In genomic region chr6:44127186-44128019, GRCh38 we compare ENCODE assay signal across 8 cellular contexts. TPM values are rescaled to one million over a fixed set of nuclear protein-coding genes. Genes with fewer than 3 reads are reported as not detected.
DNase-seq lines count a peak whose midpoint lies in the region; ATAC-seq lines count a peak whose summit lies in the region.

Gene MRPL14, minus strand, starts transcription at chr6:44127452. Its CDS starts 10,841 bp downstream, at chr6:44116611.
Gene TMEM63B, plus strand, starts transcription at chr6:44127554. Its CDS starts 7,031 bp downstream, at chr6:44134585.

- peak within 1 kb of the TSS; percentile 90 for H3K4me3 Mint-ChIP-seq in activated T-helper 1 cell treated with anti-CD3 and anti-CD28 coated beads, Interleukin-12 subunit alpha, Interleukin-12 subunit beta, Interleukin-2, Interleukin-4 antibody, amounts not matched to agents 30 ng/mL and 10 ng/mL and 1 ng/mL, durations not matched to agents 14 hours and 24 hours and 36 hours
- peak within 1 kb of the TSS; percentile 91 to 99 (median 96) for H3K4me3 Mint-ChIP-seq in naive thymus-derived CD4-positive, alpha-beta T cell
- H3K4me3 Mint-ChIP-seq in stimulated activated memory B cell treated with anti-CD40 and anti-IgM and Interleukin-4, amounts not matched to agents 10 μg/mL and 1 μg/mL and 100 μg/mL, for 72 hours: peak within 1 kb of the TSS; percentile 91

- H3K9me3 ChIP-seq in naive thymus-derived CD4-positive, alpha-beta T cell (ENCODE audit: control insufficient read depth in 2 of 3, low read length in 3 of 3): no peaks in the 10 kb centered on the region

- POLR2A ChIA-PET in naive thymus-derived CD4-positive, alpha-beta T cell (lab: Charles Lee): interaction anchor here (0.7 kb wide), 1 partner anchor 12 kb away, joined by 3 read pairs; no protein-coding TSS in a partner anchor

- CTCF ChIA-PET in naive thymus-derived CD4-positive, alpha-beta T cell (lab: Charles Lee): no interaction called here

- peaks cover 25% of the 10 kb centered on the region for H3K36me3 Mint-ChIP-seq in activated T-helper 1 cell treated with anti-CD3 and anti-CD28 coated beads, Interleukin-12 subunit alpha, Interleukin-12 subunit beta, Interleukin-2, Interleukin-4 antibody, amounts not matched to agents 30 ng/mL and 10 ng/mL and 1 ng/mL, durations not matched to agents 14 hours and 24 hours and 36 hours (ENCODE audit: low read depth)
- H3K36me3 Mint-ChIP-seq in naive thymus-derived CD4-positive, alpha-beta T cell: peaks cover 0 to 14% (median 0%) of the 10 kb centered on the region in 5 donors
- peaks cover 7% of the 10 kb centered on the region for H3K36me3 Mint-ChIP-seq in stimulated activated memory B cell treated with anti-CD40 and anti-IgM and Interleukin-4, amounts not matched to agents 10 μg/mL and 1 μg/mL and 100 μg/mL, for 72 hours

- H3K4me1 ChIP-seq in naive thymus-derived CD4-positive, alpha-beta T cell (ENCODE audit: control insufficient read depth in 2 of 2, insufficient read depth in 2 of 2, low read length in 2 of 2): peaks cover 36 to 41% of the 10 kb centered on the region in 2 donors

- DNase-seq in COLO829 (ENCODE audit: low spot score) (peak; percentile 99), HuH-7.5 (ENCODE audit: low spot score) (peak; percentile 91), RKO (ENCODE audit: low spot score) (peak; percentile 84), fibroblast of gingiva (ENCODE audit: low read depth) (peak; percentile 85)
- peak; percentile 89 for DNase-seq in activated T-helper 1 cell treated with anti-CD3 and anti-CD28 coated beads, Interleukin-12 subunit alpha, Interleukin-12 subunit beta, Interleukin-2, Interleukin-4 antibody, amounts not matched to agents 30 ng/mL and 10 ng/mL and 1 ng/mL, durations not matched to agents 14 hours and 24 hours and 36 hours (ENCODE audit: low spot score)
- DNase-seq in naive thymus-derived CD4-positive, alpha-beta T cell: peak; percentile 82 to 97 (median 90)

- peak within 1 kb of the TSS; percentile 97 for H3K27ac ChIP-seq in naive thymus-derived CD4-positive, alpha-beta T cell (ENCODE audit: low read depth, low read length)

- no peaks in the 10 kb centered on the region for H3K27me3 ChIP-seq in naive thymus-derived CD4-positive, alpha-beta T cell (ENCODE audit: control insufficient read depth in 2 of 2, insufficient read depth in 2 of 2, low read length in 2 of 2)

- ATAC-seq in GM21360 (IDR thresholded peaks at IDR 0.05; ENCODE audit: unreplicated experiment): peak; percentile 67
- ATAC-seq in naive thymus-derived CD4-positive, alpha-beta T cell: peak; percentile 91
- peak; percentile 92 for ATAC-seq in stimulated activated memory B cell treated with anti-CD40 and anti-IgM and Interleukin-4, amounts not matched to agents 10 μg/mL and 1 μg/mL and 100 μg/mL, for 72 hours

- H3K9me3 Mint-ChIP-seq in activated T-helper 1 cell treated with anti-CD3 and anti-CD28 coated beads, Interleukin-12 subunit alpha, Interleukin-12 subunit beta, Interleukin-2, Interleukin-4 antibody, amounts not matched to agents 30 ng/mL and 10 ng/mL and 1 ng/mL, durations not matched to agents 14 hours and 24 hours and 36 hours: no peaks in the 10 kb centered on the region
- no peaks in the 10 kb centered on the region for H3K9me3 Mint-ChIP-seq in naive thymus-derived CD4-positive, alpha-beta T cell
- no peaks in the 10 kb centered on the region for H3K9me3 Mint-ChIP-seq in stimulated activated memory B cell treated with anti-CD40 and anti-IgM and Interleukin-4, amounts not matched to agents 10 μg/mL and 1 μg/mL and 100 μg/mL, for 72 hours

- intact Hi-C loops in activated T-helper 1 cell treated with anti-CD3 and anti-CD28 coated beads, Interleukin-12 subunit alpha, Interleukin-12 subunit beta, Interleukin-2, Interleukin-4 antibody, amounts not matched to agents 30 ng/mL and 10 ng/mL and 1 ng/mL, durations not matched to agents 14 hours and 24 hours and 36 hours (cut with micrococcal nuclease): loop anchor here (1.0 to 10.0 kb wide), 5 partner anchors 55 to 1353 kb away; partner anchors contain the start of genes NFKBIE and VEGFA
- intact Hi-C loops in naive thymus-derived CD4-positive, alpha-beta T cell (cut with micrococcal nuclease): loop anchor here (1.0 to 5.0 kb wide), 14 partner anchors 24 to 2000 kb away; partner anchors contain the start of genes HSP90AB1 (in 2 of the 2), AARS2 (in 1 of the 2), CDC5L (in 1 of the 2) and ENPP4 (in 1 of the 2)

- H3K27me3 Mint-ChIP-seq in activated T-helper 1 cell treated with anti-CD3 and anti-CD28 coated beads, Interleukin-12 subunit alpha, Interleukin-12 subunit beta, Interleukin-2, Interleukin-4 antibody, amounts not matched to agents 30 ng/mL and 10 ng/mL and 1 ng/mL, durations not matched to agents 14 hours and 24 hours and 36 hours (ENCODE audit: insufficient read depth): no peaks in the 10 kb centered on the region
- no peaks in the 10 kb centered on the region for H3K27me3 Mint-ChIP-seq in naive thymus-derived CD4-positive, alpha-beta T cell
- no peaks in the 10 kb centered on the region for H3K27me3 Mint-ChIP-seq in stimulated activated memory B cell treated with anti-CD40 and anti-IgM and Interleukin-4, amounts not matched to agents 10 μg/mL and 1 μg/mL and 100 μg/mL, for 72 hours

- H3K27ac Mint-ChIP-seq in activated T-helper 1 cell treated with anti-CD3 and anti-CD28 coated beads, Interleukin-12 subunit alpha, Interleukin-12 subunit beta, Interleukin-2, Interleukin-4 antibody, amounts not matched to agents 30 ng/mL and 10 ng/mL and 1 ng/mL, durations not matched to agents 14 hours and 24 hours and 36 hours: peak within 1 kb of the TSS; percentile 94
- peak within 1 kb of the TSS; percentile 87 to 99 (median 96) for H3K27ac Mint-ChIP-seq in naive thymus-derived CD4-positive, alpha-beta T cell
- peak within 1 kb of the TSS; percentile 90 for H3K27ac Mint-ChIP-seq in stimulated activated memory B cell treated with anti-CD40 and anti-IgM and Interleukin-4, amounts not matched to agents 10 μg/mL and 1 μg/mL and 100 μg/mL, for 72 hours

- H3K4me3 ChIP-seq in naive thymus-derived CD4-positive, alpha-beta T cell (ENCODE audit: low read length): peak within 1 kb of the TSS; percentile 71

- peaks cover 0 to 5% (median 0%) of the 10 kb centered on the region in 3 experiments for H3K36me3 ChIP-seq in naive thymus-derived CD4-positive, alpha-beta T cell (ENCODE audit: control insufficient read depth in 2 of 3, insufficient read depth in 3 of 3, low read length in 3 of 3)

- peaks cover 50% of the 10 kb centered on the region for H3K4me1 Mint-ChIP-seq in activated T-helper 1 cell treated with anti-CD3 and anti-CD28 coated beads, Interleukin-12 subunit alpha, Interleukin-12 subunit beta, Interleukin-2, Interleukin-4 antibody, amounts not matched to agents 30 ng/mL and 10 ng/mL and 1 ng/mL, durations not matched to agents 14 hours and 24 hours and 36 hours (ENCODE audit: low read depth)
- H3K4me1 Mint-ChIP-seq in naive thymus-derived CD4-positive, alpha-beta T cell: peaks cover 46 to 75% (median 57%) of the 10 kb centered on the region in 7 donors
- peaks cover 58% of the 10 kb centered on the region for H3K4me1 Mint-ChIP-seq in stimulated activated memory B cell treated with anti-CD40 and anti-IgM and Interleukin-4, amounts not matched to agents 10 μg/mL and 1 μg/mL and 100 μg/mL, for 72 hours

RNA-seq across cellular contexts. Expression of gene MRPL14, which starts in this region (rescaled TPM):
- 62.6 and 68.6 TPM in 2 replicates for total RNA-seq in activated T-helper 1 cell treated with anti-CD3 and anti-CD28 coated beads, Interleukin-12 subunit alpha, Interleukin-12 subunit beta, Interleukin-2, Interleukin-4 antibody, amounts not matched to agents 30 ng/mL and 10 ng/mL and 1 ng/mL, durations not matched to agents 14 hours and 24 hours and 36 hours
- 10 to 100 TPM; 12.6 to 58.3 (median 15.8) TPM for total RNA-seq in naive thymus-derived CD4-positive, alpha-beta T cell
- polyA plus RNA-seq in naive thymus-derived CD4-positive, alpha-beta T cell: 10 to 100 TPM; 71.4 to 77.9 TPM

RNA-seq across cellular contexts. Expression of gene TMEM63B, which starts in this region (rescaled TPM):
- total RNA-seq in activated T-helper 1 cell treated with anti-CD3 and anti-CD28 coated beads, Interleukin-12 subunit alpha, Interleukin-12 subunit beta, Interleukin-2, Interleukin-4 antibody, amounts not matched to agents 30 ng/mL and 10 ng/mL and 1 ng/mL, durations not matched to agents 14 hours and 24 hours and 36 hours: 17.0 and 20.7 TPM in 2 replicates
- 10 to 100 TPM; 16.2 to 21.4 (median 18.1) TPM for total RNA-seq in naive thymus-derived CD4-positive, alpha-beta T cell
- 1 to 10 TPM in 1 of 2 donors, under 1 TPM in 1; 0.18 to 1.7 TPM for polyA plus RNA-seq in naive thymus-derived CD4-positive, alpha-beta T cell

Comparison
In these comparisons a context has a peak if more than half of its experiments do, and no peak if none do; other contexts are left out.
1. Peak in every context shown above with its lines: DNase-seq, ATAC-seq, H3K4me3 ChIP-seq and H3K27ac ChIP-seq.